In the genomic region with DNA sequence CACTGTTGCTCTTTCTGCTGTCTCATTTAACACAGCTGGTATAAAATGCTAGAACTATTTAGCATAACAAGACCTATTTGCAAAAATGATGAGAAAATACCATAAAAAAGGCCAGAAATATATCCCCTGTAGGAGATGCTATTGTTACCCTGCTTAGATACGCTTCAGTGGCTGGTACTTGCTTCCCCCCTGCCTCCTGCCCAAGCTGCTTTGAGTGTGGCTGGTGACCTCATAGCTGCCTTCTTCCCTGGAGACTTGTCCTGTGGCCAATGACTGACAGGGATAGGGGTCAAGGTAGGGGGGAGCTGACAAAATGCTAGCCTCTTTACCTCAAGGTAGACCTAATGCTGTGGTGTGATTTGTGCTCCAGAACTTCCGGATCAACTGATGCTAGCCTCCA, we compare ENCODE assay signal across 20 cellular contexts.
"Had no signal": no experiment of that assay in that cellular context is flagged by ENCODE, and none has a peak within 500 bp of the region (broad histone marks: within the 10 kb centered on the region; RNA-seq: fewer than 3 reads in every experiment).

No MANE protein-coding gene starts in this region.

- ATAC-seq: right cardiac atrium had no signal

- H3K9me3 ChIP-seq: tibial nerve, uterus had no signal

- H3K4me3 ChIP-seq: cardiac muscle cell, dorsolateral prefrontal cortex, lung, tibial nerve, uterus had no signal

- H3K4me1 Mint-ChIP-seq: activated CD4-positive, alpha-beta memory T cell treated with anti-CD3 and anti-CD28 coated beads, Interleukin-2, amount 10 ng/mL, durations not matched to agents 7 days and 5 days; activated naive CD8-positive, alpha-beta T cell treated with anti-CD3 and anti-CD28 coated beads, Interleukin-2, amount 10 ng/mL, durations not matched to agents 7 days and 5 days had no signal

- H3K4me3 Mint-ChIP-seq: activated CD4-positive, alpha-beta memory T cell treated with anti-CD3 and anti-CD28 coated beads, Interleukin-2, amount 10 ng/mL, durations not matched to agents 7 days and 5 days; activated naive CD8-positive, alpha-beta T cell treated with anti-CD3 and anti-CD28 coated beads, Interleukin-2, amount 10 ng/mL, durations not matched to agents 7 days and 5 days; neural crest cell; stimulated activated naive CD8-positive, alpha-beta T cell treated with anti-CD3 and anti-CD28 coated beads, Interleukin-15, Interleukin-2, amounts not matched to agents 100 ng/mL and 50 ng/mL, for 24 hours had no signal

- H3K36me3 Mint-ChIP-seq: activated naive CD8-positive, alpha-beta T cell treated with anti-CD3 and anti-CD28 coated beads, Interleukin-2, amount 10 ng/mL, durations not matched to agents 7 days and 5 days had no signal

- H3K27ac ChIP-seq: cardiac muscle cell, tibial nerve, uterus had no signal

- H3K9me3 Mint-ChIP-seq: activated CD4-positive, alpha-beta memory T cell treated with anti-CD3 and anti-CD28 coated beads, Interleukin-2, amount 10 ng/mL, durations not matched to agents 7 days and 5 days; activated naive CD8-positive, alpha-beta T cell treated with anti-CD3 and anti-CD28 coated beads, Interleukin-2, amount 10 ng/mL, durations not matched to agents 7 days and 5 days; activated T-helper 2 cell treated with anti-CD3 and anti-CD28 coated beads, Interferon-gamma antibody, Interleukin-2, Interleukin-4, amounts not matched to agents 10 μg/mL and 5 μg/mL and 100 μg/mL, durations not matched to agents 14 hours and 24 hours and 36 hours; neural crest cell; stimulated activated naive CD8-positive, alpha-beta T cell treated with anti-CD3 and anti-CD28 coated beads, Interleukin-15, Interleukin-2, amounts not matched to agents 100 ng/mL and 50 ng/mL, for 24 hours had no signal

- H3K27me3 Mint-ChIP-seq: progenitor cell of endocrine pancreas had no signal

- H3K36me3 ChIP-seq: cardiac muscle cell, tibial nerve, uterus had no signal

- H3K27ac Mint-ChIP-seq: activated CD4-positive, alpha-beta memory T cell treated with anti-CD3 and anti-CD28 coated beads, Interleukin-2, amount 10 ng/mL, durations not matched to agents 7 days and 5 days; activated naive CD8-positive, alpha-beta T cell treated with anti-CD3 and anti-CD28 coated beads, Interleukin-2, amount 10 ng/mL, durations not matched to agents 7 days and 5 days; activated T-helper 2 cell treated with anti-CD3 and anti-CD28 coated beads, Interferon-gamma antibody, Interleukin-2, Interleukin-4, amounts not matched to agents 10 μg/mL and 5 μg/mL and 100 μg/mL, durations not matched to agents 14 hours and 24 hours and 36 hours; progenitor cell of endocrine pancreas; stimulated activated naive CD8-positive, alpha-beta T cell treated with anti-CD3 and anti-CD28 coated beads, Interleukin-15, Interleukin-2, amounts not matched to agents 100 ng/mL and 50 ng/mL, for 24 hours had no signal

- H3K27me3 ChIP-seq: cardiac muscle cell, dorsolateral prefrontal cortex, tibial nerve, uterus had no signal

- H3K4me1 ChIP-seq: tibial nerve, uterus had no signal

- DNase-seq: activated CD4-positive, alpha-beta memory T cell treated with anti-CD3 and anti-CD28 coated beads, Interleukin-2, amount 10 ng/mL, durations not matched to agents 7 days and 5 days; activated CD4-positive, alpha-beta T cell treated with anti-CD3 and anti-CD28 coated beads for 48 hours; activated CD4-positive, CD25-positive, alpha-beta regulatory T cell; activated naive CD4-positive, alpha-beta T cell treated with Interleukin-2 at 50 U/mL for 16 hours; activated naive CD8-positive, alpha-beta T cell treated with anti-CD3 and anti-CD28 coated beads, Interleukin-2, amount 10 ng/mL, durations not matched to agents 7 days and 5 days; activated T-cell treated with anti-CD3 and anti-CD28 coated beads, Interleukin-2, amount 50 U/mL, for 1 hour; amygdala; dorsolateral prefrontal cortex; hippocampal formation; islet precursor cell; right cardiac atrium; stimulated activated CD4-positive, alpha-beta T cell treated with anti-CD3 and anti-CD28 coated beads, Interleukin-2, amount 100 ng/mL, for 24 hours; uterus had no signal
